In genomic region chr10:100185364-100186252, GRCh38 we compare ENCODE assay signal across 8 cellular contexts. TPM values are rescaled to one million over a fixed set of nuclear protein-coding genes. Genes with fewer than 3 reads are reported as not detected.
DNase-seq lines count a peak whose midpoint lies in the region; ATAC-seq, FAIRE-seq and TF ChIP-seq lines count a peak whose summit lies in the region.

ERLIN1 (minus strand) TSS chr10:100186029; CDS start chr10:100185626, 403 bp downstream.

- H3K27me3 ChIP-seq in hepatocyte: no peaks in the 10 kb centered on the region

- WGBS in hepatocyte (ENCODE audit: low lambda C conversion rate, missing lambda C conversion rate): under 1% methylated on average over 62 of the region's 65 CpGs

- H4K20me1 ChIP-seq in hepatocyte (ENCODE audit: insufficient read depth, poor library complexity, severe bottlenecking): no peaks in the 10 kb centered on the region

- H3K4me3 ChIP-seq in astrocyte of the cerebellum (ENCODE audit: low read depth, low read length): peak within 1 kb of the TSS; percentile 96
- peak within 1 kb of the TSS; percentile 92 for H3K4me3 ChIP-seq in hepatocyte

- DNase-seq in GM18507 (ENCODE audit: extremely low spot score, insufficient read length, low read depth) (peak; percentile 92), NCI-H2081 (lab: John Stamatoyannopoulos, UW) (peak; percentile 82 to 88), T-helper 9 cell (peak; percentile 92), astrocyte of the cerebellum (ENCODE audit: low read depth) (peak; percentile 71), hepatocyte (ENCODE audit: low spot score) (peak; percentile 97), retina (peak; percentile 96)

- H3K9me2 ChIP-seq in hepatocyte (replicated peaks; ENCODE audit: insufficient read depth): no peaks in the 10 kb centered on the region

- H3K79me2 ChIP-seq in hepatocyte: peaks cover 43% of the 10 kb centered on the region

- ATAC-seq in HG02970 (IDR thresholded peaks at IDR 0.05; ENCODE audit: low FRiP score, unreplicated experiment) (peak; percentile 81), HG03469 (IDR thresholded peaks at IDR 0.05; ENCODE audit: unreplicated experiment) (no peak)

- H3K27ac ChIP-seq in hepatocyte: peak within 1 kb of the TSS; percentile 89

- FAIRE-seq in GM18507 (lab: Jason Lieb, UNC): peak; percentile 90

- TF ChIP-seq CTCF in astrocyte of the cerebellum (IDR thresholded peaks at IDR 0.05; ENCODE audit: low read depth, low read length, missing control alignments) (peak; percentile 22), hepatocyte (IDR thresholded peaks at IDR 0.05; ENCODE audit: poor library complexity) (peak; percentile 3)

- peak within 1 kb of the TSS; percentile 85 for H3K4me2 ChIP-seq in hepatocyte

- in situ Hi-C loops in astrocyte of the cerebellum (cut with HindIII; ENCODE audit: low sequenced_read_pairs): no loop called here

- H3K4me1 ChIP-seq in hepatocyte (ENCODE audit: insufficient read depth): peaks cover 21% of the 10 kb centered on the region

- no peaks in the 10 kb centered on the region for H3K36me3 ChIP-seq in hepatocyte (replicated peaks; ENCODE audit: insufficient read depth, low read depth)

- H3K9me3 ChIP-seq in hepatocyte (ENCODE audit: low read depth): no peaks in the 10 kb centered on the region

- peak within 1 kb of the TSS; percentile 98 for H2AFZ ChIP-seq in hepatocyte

RNA-seq across cellular contexts. Expression of gene ERLIN1, which starts in this region (rescaled TPM):
- 33.2 and 35.7 TPM in 2 replicates for total RNA-seq in hepatocyte
- polyA plus RNA-seq in hepatocyte: 21.5 and 26.3 TPM in 2 replicates
